2 cellular contexts compared by ENCODE assay signal in the genomic region with DNA sequence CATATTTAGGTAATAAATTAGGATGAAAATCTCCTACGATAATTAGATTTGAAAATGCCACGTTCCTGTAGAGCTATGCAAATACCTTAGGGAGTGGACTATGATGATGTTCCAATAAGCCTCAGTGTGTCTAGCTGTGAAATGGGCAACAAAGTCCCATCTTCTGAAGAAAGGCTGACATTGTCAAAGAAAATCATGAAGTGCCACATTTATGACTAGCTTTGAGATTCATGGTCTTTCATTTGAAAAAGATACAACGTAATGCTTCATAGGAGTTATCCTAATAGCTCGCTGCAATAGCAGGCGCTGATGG.
TF ChIP-seq lines count a peak whose summit lies in the region.

No MANE protein-coding gene starts in this region.

TF ChIP-seq in HepG2, 621 proteins besides CTCF, POLR2A, EP300 and RAD21:
- TF ChIP-seq ZMAT3 (CRISPR knock-in tag; conservative IDR thresholded peaks at IDR 0.05) (no peak), KDM1A (CRISPR knock-in tag; IDR thresholded peaks at IDR 0.05) (peak; percentile 53; the same call in 1 of the 2 replicates), CREM (IDR thresholded peaks at IDR 0.05) (0 out of 2 replicates have a peak, but pooled peaks have one; percentile 20), CREM (CRISPR knock-in tag; IDR thresholded peaks at IDR 0.05) (no peak), ZNF629 (CRISPR knock-in tag; conservative IDR thresholded peaks at IDR 0.05) (peak; percentile 94), CHD4 (IDR thresholded peaks at IDR 0.05; ENCODE audit: borderline replicate concordance, low read length) (peak; percentile 53; the same call in 1 of the 2 replicates)

TF ChIP-seq in K562, 482 proteins besides CTCF, POLR2A, EP300 and RAD21:
- TF ChIP-seq FOXO4 (CRISPR knock-in tag; IDR thresholded peaks at IDR 0.05) (no peak), ZNF707 (CRISPR knock-in tag; conservative IDR thresholded peaks at IDR 0.05) (no peak), ZKSCAN8 (CRISPR knock-in tag; IDR thresholded peaks at IDR 0.05) (no peak), CC2D1A (IDR thresholded peaks at IDR 0.05) (no peak), ZFP30 (CRISPR knock-in tag; IDR thresholded peaks at IDR 0.05; ENCODE audit: borderline replicate concordance) (no peak), ZNF311 (CRISPR knock-in tag; IDR thresholded peaks at IDR 0.05) (no peak), RBM25 (IDR thresholded peaks at IDR 0.05; ENCODE audit: low read depth, low read length, severe bottlenecking) (peak; percentile 86), TEAD1 (CRISPR knock-in tag; IDR thresholded peaks at IDR 0.05) (no peak), SIN3B (IDR thresholded peaks at IDR 0.05; ENCODE audit: low read depth) (no peak)
